11 cellular contexts compared by ENCODE assay signal in genomic region chr19:34310494-34310981, GRCh38. TPM values are rescaled to one million over a fixed set of nuclear protein-coding genes. Genes with fewer than 3 reads are reported as not detected.
DNase-seq lines count a peak whose midpoint lies in the region; ATAC-seq and TF ChIP-seq lines count a peak whose summit lies in the region.
"Had no signal": no experiment of that assay in that cellular context is flagged by ENCODE, and none has a peak within 500 bp of the region (broad histone marks: within the 10 kb centered on the region; RNA-seq: fewer than 3 reads in every experiment).

No MANE protein-coding gene starts in this region.

- POLR2A ChIA-PET in PC-9 (lab: Charles Lee; ENCODE audit: unreplicated experiment), result interaction anchor here (0.6 kb wide), 1 partner anchor 21 kb away, joined by 3 read pairs; no protein-coding TSS in a partner anchor

- H2AFZ ChIP-seq in PC-9, result no peak overlapping the region

- H3K9me2 ChIP-seq in PC-9 (ENCODE audit: insufficient read depth), result no peaks in the 10 kb centered on the region

- H3K4me1 ChIP-seq in PC-9 (replicated peaks; ENCODE audit: insufficient read depth), result no peaks in the 10 kb centered on the region

- H3K27me3 ChIP-seq in PC-9 (ENCODE audit: insufficient read depth, low read depth), result no peaks in the 10 kb centered on the region

- H3K9me3 Mint-ChIP-seq in activated T-cell treated with anti-CD3 and anti-CD28 coated beads, Interleukin-2, amount 50 U/mL, for 4 hours, result no peaks in the 10 kb centered on the region
- H3K9me3 Mint-ChIP-seq in endothelial cell (ENCODE audit: unreplicated experiment), result no peaks in the 10 kb centered on the region
- H3K9me3 Mint-ChIP-seq in stimulated activated naive B cell treated with anti-CD40 and anti-IgM and Interleukin-4, amounts not matched to agents 10 μg/mL and 1 μg/mL and 100 μg/mL, for 72 hours, result no peaks in the 10 kb centered on the region

- H3K27me3 Mint-ChIP-seq in activated T-cell treated with anti-CD3 and anti-CD28 coated beads, Interleukin-2, amount 50 U/mL, for 4 hours (ENCODE audit: low read depth), result no peaks in the 10 kb centered on the region
- H3K27me3 Mint-ChIP-seq in endothelial cell (ENCODE audit: unreplicated experiment), result no peaks in the 10 kb centered on the region
- H3K27me3 Mint-ChIP-seq in stimulated activated naive B cell treated with anti-CD40 and anti-IgM and Interleukin-4, amounts not matched to agents 10 μg/mL and 1 μg/mL and 100 μg/mL, for 72 hours, result no peaks in the 10 kb centered on the region

- DNase-seq in activated T-cell treated with anti-CD3 and anti-CD28 coated beads, Interleukin-2, amount 50 U/mL, for 4 hours, result no peak
- DNase-seq in activated T-cell treated with anti-CD3 and anti-CD28 coated beads, Interleukin-2, amount 50 U/mL, for 1 hour, result no peak
- DNase-seq in NCI-H345 treated with DMSO at 0.1 percent for 48 hours (lab: John Stamatoyannopoulos, UW; ENCODE audit: unreplicated experiment) (peak; percentile 99), endothelial cell (ENCODE audit: low spot score) (no peak), PC-9 (no peak), SKM-1 (lab: John Stamatoyannopoulos, UW; ENCODE audit: unreplicated experiment) (no peak)
- DNase-seq in stimulated activated naive B cell treated with anti-CD40 and anti-IgM and Interleukin-4, amounts not matched to agents 10 μg/mL and 1 μg/mL and 100 μg/mL, for 72 hours, result no peak
- DNase-seq: NCI-H226; stimulated activated CD4-positive, alpha-beta T cell treated with anti-CD3 and anti-CD28 coated beads, Interleukin-1b, Interleukin-23, amount 100 ng/mL, for 48 hours; T1000 had no signal

- H3K79me2 ChIP-seq in PC-9 (ENCODE audit: low read depth), result no peaks in the 10 kb centered on the region

- H3F3A ChIP-seq in PC-9 (ENCODE audit: insufficient read depth, low read depth), result no peaks in the 10 kb centered on the region

- no peak overlapping the region for H3K4me3 ChIP-seq in PC-9

- no peak for ATAC-seq in activated T-cell treated with anti-CD3 and anti-CD28 coated beads, Interleukin-2, amount 50 U/mL, for 4 hours
- ATAC-seq in stimulated activated naive B cell treated with anti-CD40 and anti-IgM and Interleukin-4, amounts not matched to agents 10 μg/mL and 1 μg/mL and 100 μg/mL, for 72 hours (replicated peaks), result peak; percentile 36 to 52
- ATAC-seq in HG02870 (IDR thresholded peaks at IDR 0.05; ENCODE audit: unreplicated experiment), result no peak

- intact Hi-C loops in PC-9 (cut with micrococcal nuclease; ENCODE audit: unreplicated experiment), result loop anchor here (10.0 kb wide), 1 partner anchor 56 kb away; the partner anchor contains the start of gene GARRE1

- no TSS peak for BruUV-seq in PC-9 (replicated peaks; lab: Mats Ljungman, UMichigan)

- H3K27ac Mint-ChIP-seq in endothelial cell (ENCODE audit: unreplicated experiment), result peak overlapping the region; percentile 30
- H3K27ac Mint-ChIP-seq in stimulated activated naive B cell treated with anti-CD40 and anti-IgM and Interleukin-4, amounts not matched to agents 10 μg/mL and 1 μg/mL and 100 μg/mL, for 72 hours, result peak overlapping the region; percentile 84

- no peaks in the 10 kb centered on the region for H4K20me1 ChIP-seq in PC-9 (ENCODE audit: insufficient read depth)

- TF ChIP-seq CTCF in endothelial cell (IDR thresholded peaks at IDR 0.05; ENCODE audit: unreplicated experiment) (no peak), PC-9 (conservative IDR thresholded peaks at IDR 0.05) (no peak)

- H3K36me3 ChIP-seq in PC-9 (ENCODE audit: low read depth), result no peaks in the 10 kb centered on the region

- H3K36me3 Mint-ChIP-seq in activated T-cell treated with anti-CD3 and anti-CD28 coated beads, Interleukin-2, amount 50 U/mL, for 4 hours (ENCODE audit: insufficient read depth), result peaks cover 10% of the 10 kb centered on the region
- peaks cover 18% of the 10 kb centered on the region for H3K36me3 Mint-ChIP-seq in endothelial cell (ENCODE audit: low read depth, unreplicated experiment)
- peaks cover 10 to 17% of the 10 kb centered on the region in 2 donors for H3K36me3 Mint-ChIP-seq in stimulated activated naive B cell treated with anti-CD40 and anti-IgM and Interleukin-4, amounts not matched to agents 10 μg/mL and 1 μg/mL and 100 μg/mL, for 72 hours

- peak overlapping the region; percentile 35 for H3K4me3 Mint-ChIP-seq in activated T-cell treated with anti-CD3 and anti-CD28 coated beads, Interleukin-2, amount 50 U/mL, for 4 hours
- H3K4me3 Mint-ChIP-seq in endothelial cell (ENCODE audit: unreplicated experiment), result no peak overlapping the region
- H3K4me3 Mint-ChIP-seq in stimulated activated naive B cell treated with anti-CD40 and anti-IgM and Interleukin-4, amounts not matched to agents 10 μg/mL and 1 μg/mL and 100 μg/mL, for 72 hours, result no peak overlapping the region

- peaks cover 57% of the 10 kb centered on the region for H3K4me1 Mint-ChIP-seq in activated T-cell treated with anti-CD3 and anti-CD28 coated beads, Interleukin-2, amount 50 U/mL, for 4 hours (ENCODE audit: low read depth)
- peaks cover 9% of the 10 kb centered on the region for H3K4me1 Mint-ChIP-seq in endothelial cell (ENCODE audit: unreplicated experiment)
- H3K4me1 Mint-ChIP-seq in stimulated activated naive B cell treated with anti-CD40 and anti-IgM and Interleukin-4, amounts not matched to agents 10 μg/mL and 1 μg/mL and 100 μg/mL, for 72 hours, result peaks cover 43 to 64% of the 10 kb centered on the region in 2 donors

- CTCF ChIA-PET in PC-9 (lab: Charles Lee), result no interaction called here

- H3K4me2 ChIP-seq in PC-9, result no peak overlapping the region

- no peak overlapping the region for H3K27ac ChIP-seq in PC-9

- no peaks in the 10 kb centered on the region for H3K9me3 ChIP-seq in PC-9 (ENCODE audit: insufficient read depth, low read depth)

RNA-seq across cellular contexts. Expression of gene GPI, which starts 54.5 kb away (rescaled TPM):
- total RNA-seq in activated T-cell treated with anti-CD3 and anti-CD28 coated beads, Interleukin-2, amount 50 U/mL, for 4 hours, result 100 to 1,000 TPM; 383 to 449 (median 421) TPM
- total RNA-seq in endothelial cell (ENCODE audit: unreplicated experiment), result 133 TPM
- total RNA-seq in PC-9 (2021), result 365 and 522 TPM in 2 replicates

RNA-seq across cellular contexts. Expression of gene GARRE1, which starts 56.2 kb away (rescaled TPM):
- 1 to 10 TPM; 8.1 to 8.9 (median 8.4) TPM for total RNA-seq in activated T-cell treated with anti-CD3 and anti-CD28 coated beads, Interleukin-2, amount 50 U/mL, for 4 hours
- total RNA-seq in endothelial cell (ENCODE audit: unreplicated experiment) (49.0 TPM), PC-9 (2021) (13.6 and 23.3 TPM in 2 replicates)

Comparison
In these comparisons a context has a peak if more than half of its experiments do, and no peak if none do; other contexts are left out.
1. ATAC-seq: peak in stimulated activated naive B cell treated with anti-CD40 and anti-IgM and Interleukin-4, amounts not matched to agents 10 μg/mL and 1 μg/mL and 100 μg/mL, for 72 hours (2 of 2); none in activated T-cell treated with anti-CD3 and anti-CD28 coated beads, Interleukin-2, amount 50 U/mL, for 4 hours (0 of 2) and HG02870 (single experiment).